ENCODE assay signal across 1 cellular context in genomic region chr11:102452461-102453285, GRCh38.
TF ChIP-seq lines count a peak whose summit lies in the region.

TSS of gene TMEM123 (minus strand) at chr11:102452765. CDS start at chr11:102452623, 142 bp downstream.

TF ChIP-seq in HepG2, 621 proteins besides CTCF, POLR2A, EP300 and RAD21 (continued from another document and continues in another):
- TF ChIP-seq ZFP91 (CRISPR knock-in tag; IDR thresholded peaks at IDR 0.05; ENCODE audit: borderline replicate concordance) (peak; percentile 45; the same call in 1 of the 2 replicates), SMAD9 (CRISPR knock-in tag; IDR thresholded peaks at IDR 0.05) (no peak), TFDP2 (CRISPR knock-in tag; IDR thresholded peaks at IDR 0.05) (peak; percentile 64), ARNTL (CRISPR knock-in tag; IDR thresholded peaks at IDR 0.05) (peak; percentile 48; the same call in 1 of the 2 replicates), GATAD2A (CRISPR knock-in tag; IDR thresholded peaks at IDR 0.05) (no peak), TFE3 (CRISPR knock-in tag; IDR thresholded peaks at IDR 0.05) (no peak; the same call in 1 of the 2 replicates), PLRG1 (conservative IDR thresholded peaks at IDR 0.05) (no peak), RNF219 (CRISPR knock-in tag; IDR thresholded peaks at IDR 0.05) (no peak; the same call in 1 of the 2 replicates), ZBTB38 (CRISPR knock-in tag; IDR thresholded peaks at IDR 0.05) (peak; percentile 57; the same call in 1 of the 2 replicates), MEIS1 (CRISPR knock-in tag; IDR thresholded peaks at IDR 0.05; ENCODE audit: borderline replicate concordance) (no peak), SMAD1 (CRISPR knock-in tag; IDR thresholded peaks at IDR 0.05; ENCODE audit: borderline replicate concordance, low read depth) (no peak), HOXA9 (CRISPR knock-in tag; IDR thresholded peaks at IDR 0.05; ENCODE audit: borderline replicate concordance) (no peak; the same call in 1 of the 2 replicates), RFX3 (CRISPR knock-in tag; IDR thresholded peaks at IDR 0.05) (no peak), ETV5 (CRISPR knock-in tag; IDR thresholded peaks at IDR 0.05; ENCODE audit: borderline replicate concordance) (peak; percentile 44), KIAA2018 (CRISPR knock-in tag; IDR thresholded peaks at IDR 0.05; ENCODE audit: borderline replicate concordance) (0 out of 2 replicates have a peak, but pooled peaks have one; percentile 30), ZNF530 (CRISPR knock-in tag; IDR thresholded peaks at IDR 0.05; ENCODE audit: low read depth) (no peak), PCBP1 (IDR thresholded peaks at IDR 0.05; ENCODE audit: borderline replicate concordance, low read depth, low read length) (no peak), ZNF550 (CRISPR knock-in tag; IDR thresholded peaks at IDR 0.05; ENCODE audit: borderline replicate concordance) (no peak), ZNF784 (CRISPR knock-in tag; IDR thresholded peaks at IDR 0.05; ENCODE audit: borderline replicate concordance) (peak; percentile 68), JUNB (CRISPR knock-in tag; IDR thresholded peaks at IDR 0.05; ENCODE audit: borderline replicate concordance) (peak; percentile 62; the same call in 1 of the 2 replicates), ZNF850 (CRISPR knock-in tag; conservative IDR thresholded peaks at IDR 0.05) (0 out of 2 replicates have a peak, but pooled peaks have one; percentile 33), TAF1 (CRISPR knock-in tag; IDR thresholded peaks at IDR 0.05) (peak; percentile 84), ZNF350 (CRISPR knock-in tag; IDR thresholded peaks at IDR 0.05; ENCODE audit: borderline replicate concordance, low read depth) (no peak), NBN (conservative IDR thresholded peaks at IDR 0.05) (no peak), ZNF878 (CRISPR knock-in tag; IDR thresholded peaks at IDR 0.05) (peak; percentile 24; the same call in 1 of the 2 replicates), RAD51 (IDR thresholded peaks at IDR 0.05; ENCODE audit: borderline replicate concordance) (no peak), RERE (CRISPR knock-in tag; IDR thresholded peaks at IDR 0.05; ENCODE audit: low read depth) (peak; percentile 34; the same call in 1 of the 2 replicates), SOX5 (CRISPR knock-in tag; IDR thresholded peaks at IDR 0.05; ENCODE audit: borderline replicate concordance) (peak; percentile 21; the same call in 1 of the 2 replicates), MAFG (CRISPR knock-in tag; IDR thresholded peaks at IDR 0.05) (0 out of 2 replicates have a peak, but pooled peaks have one; percentile 0), RFX1 (IDR thresholded peaks at IDR 0.05) (no peak), SMC3 (IDR thresholded peaks at IDR 0.05; ENCODE audit: low read length) (no peak), ZNF30 (CRISPR knock-in tag; IDR thresholded peaks at IDR 0.05) (peak; percentile 25; the same call in 1 of the 2 replicates), BORCS8-MEF2B (CRISPR knock-in tag; IDR thresholded peaks at IDR 0.05) (no peak), ISL2 (CRISPR knock-in tag; IDR thresholded peaks at IDR 0.05) (peak; percentile 21), ZNF101 (CRISPR knock-in tag; IDR thresholded peaks at IDR 0.05; ENCODE audit: borderline replicate concordance, low read depth) (no peak), PBX2 (CRISPR knock-in tag; IDR thresholded peaks at IDR 0.05) (no peak), ATAD3A (CRISPR knock-in tag; IDR thresholded peaks at IDR 0.05) (no peak)
